ENCODE assay signal across 11 cellular contexts in genomic region chr1:26701266-26701994, GRCh38. TPM values are rescaled to one million over a fixed set of nuclear protein-coding genes. Genes with fewer than 3 reads are reported as not detected.
A peak's percentile ranks its signal among the peaks of the same experiment; 100 is the strongest.
DNase-seq lines count a peak whose midpoint lies in the region; ATAC-seq and TF ChIP-seq lines count a peak whose summit lies in the region.
"Had no signal": no experiment of that assay in that cellular context is flagged by ENCODE, and none has a peak within 500 bp of the region (broad histone marks: within the 10 kb centered on the region; RNA-seq: fewer than 3 reads in every experiment).

No MANE protein-coding gene starts in this region.

- H3K36me3 Mint-ChIP-seq in WTC11 = no peaks in the 10 kb centered on the region

- no peak overlapping the region for H3K27ac Mint-ChIP-seq in WTC11

- TF ChIP-seq CTCF in HEK293 (tag by site-specific recombination; IDR thresholded peaks at IDR 0.05) (no peak), thyroid gland (IDR thresholded peaks at IDR 0.05) (no peak), WTC11 (IDR thresholded peaks at IDR 0.05) (no peak)

- CTCF ChIA-PET in HEK293 (lab: Yijun Ruan, JAX) = interaction anchor here (1.3 to 2.6 kb wide), 3 partner anchors 24 to 99 kb away, joined by 5 to 9 read pairs (median 5); no protein-coding TSS in a partner anchor
- CTCF ChIA-PET in WTC11 (lab: Charles Lee) = interaction anchor here (0.5 to 2.1 kb wide), 9 partner anchors 8 to 163 kb away, joined by 3 to 13 read pairs (median 5); no protein-coding TSS in a partner anchor

- ATAC-seq in GM19467 (IDR thresholded peaks at IDR 0.05; ENCODE audit: unreplicated experiment) (no peak), GM21381 (IDR thresholded peaks at IDR 0.05; ENCODE audit: unreplicated experiment) (no peak), WTC11 (no peak)
- ATAC-seq: heart right ventricle had no signal

- H3K4me3 ChIP-seq in HEK293 (ENCODE audit: low read depth, low read length) = no peak overlapping the region
- H3K4me3 ChIP-seq in thyroid gland (replicated peaks in 1 of 3) = no peak overlapping the region

- DNase-seq in amniotic epithelial cell (ENCODE audit: low read depth) (peak; percentile 89), iris pigment epithelial cell (ENCODE audit: low read depth) (peak; percentile 73), thyroid gland (no peak), WTC11 (ENCODE audit: low spot score) (no peak)
- DNase-seq in activated CD4-positive, alpha-beta T cell treated with anti-CD3 and anti-CD28 coated beads for 48 hours = no peak
- DNase-seq: amniotic stem cell, heart right ventricle, posterior cingulate gyrus had no signal

- intact Hi-C loops in thyroid gland (cut with DNase I) = no loop called here

- TF ChIP-seq POLR2A in thyroid gland (IDR thresholded peaks at IDR 0.05) = no peak

- H3K27me3 Mint-ChIP-seq in WTC11 (ENCODE audit: low read depth) = no peaks in the 10 kb centered on the region

- H3K4me3 Mint-ChIP-seq in WTC11 = no peak overlapping the region

- no peak overlapping the region for H3K27ac ChIP-seq in HEK293 (ENCODE audit: extremely low read depth, low read depth, low read length)
- H3K27ac ChIP-seq in thyroid gland = peak overlapping the region; percentile 9 to 21 (median 17)

- H3K9me3 ChIP-seq in HEK293 (ENCODE audit: control insufficient read depth, insufficient read depth, low read depth, low read length) = no peaks in the 10 kb centered on the region
- no peaks in the 10 kb centered on the region for H3K9me3 ChIP-seq in thyroid gland
- H3K9me3 ChIP-seq: heart right ventricle had no signal

- peaks cover 21% of the 10 kb centered on the region for H3K4me1 Mint-ChIP-seq in WTC11

- no peaks in the 10 kb centered on the region for H3K27me3 ChIP-seq in thyroid gland
- H3K27me3 ChIP-seq: heart right ventricle had no signal

- H3K36me3 ChIP-seq in HEK293 (ENCODE audit: control insufficient read depth in 2 of 2, insufficient read depth in 1 of 2, low read length in 2 of 2) (peaks cover 0 to 21% of the 10 kb centered on the region in 2 experiments; a peak in 1 of 3 replicates), thyroid gland (no peaks in the 10 kb centered on the region)

- 38 to 50% methylated on average over 5 of the region's 5 CpGs for WGBS in thyroid gland, 2 donors

- no peaks in the 10 kb centered on the region for H3K9me3 Mint-ChIP-seq in WTC11

- POLR2A ChIA-PET in HEK293 (lab: Yijun Ruan, JAX) (interaction anchor here (0.5 to 1.5 kb wide), 5 partner anchors 8 to 88 kb away, joined by 3 to 4 read pairs (median 4); no protein-coding TSS in a partner anchor), WTC11 (lab: Charles Lee) (interaction anchor here (4.1 kb wide), 1 partner anchor 9 kb away, joined by 18 read pairs; no protein-coding TSS in a partner anchor)

- H3K4me1 ChIP-seq in HEK293 (ENCODE audit: control insufficient read depth, insufficient read depth, low read length) = peaks cover 45% of the 10 kb centered on the region
- H3K4me1 ChIP-seq in thyroid gland = peaks cover 76 to 80% of the 10 kb centered on the region in 2 donors

TF ChIP-seq in HEK293, 187 proteins besides CTCF, POLR2A, EP300 and RAD21 (continues in another document):
- no peak for TF ChIP-seq ZNF561 (tag by site-specific recombination; IDR thresholded peaks at IDR 0.05; ENCODE audit: borderline replicate concordance)
- no peak for TF ChIP-seq ZNF138 (tag by site-specific recombination; IDR thresholded peaks at IDR 0.05; ENCODE audit: borderline replicate concordance)
- TF ChIP-seq ZNF274 (IDR thresholded peaks at IDR 0.05; ENCODE audit: low read length) = no peak
- TF ChIP-seq ZNF274 (tag by site-specific recombination; IDR thresholded peaks at IDR 0.05; ENCODE audit: borderline replicate concordance) = no peak
- TF ChIP-seq PRDM6 (tag by site-specific recombination; IDR thresholded peaks at IDR 0.05) = peak; percentile 41
- no peak for TF ChIP-seq ZNF600 (tag by site-specific recombination; IDR thresholded peaks at IDR 0.05)
- TF ChIP-seq ZNF549 (tag by site-specific recombination; IDR thresholded peaks at IDR 0.05) = no peak
- peak; percentile 98 for TF ChIP-seq PRDM4 (tag by site-specific recombination; IDR thresholded peaks at IDR 0.05)
- TF ChIP-seq KLF8 (tag by site-specific recombination; IDR thresholded peaks at IDR 0.05) = no peak

TF ChIP-seq in WTC11, 78 proteins besides CTCF, POLR2A, EP300 and RAD21:
- TF ChIP-seq ZSCAN18 (CRISPR knock-in tag; IDR thresholded peaks at IDR 0.05) (no peak), E2F4 (CRISPR knock-in tag; IDR thresholded peaks at IDR 0.05; ENCODE audit: borderline replicate concordance, low read depth) (no peak), ATF1 (CRISPR knock-in tag; IDR thresholded peaks at IDR 0.05) (no peak), NFATC4 (CRISPR knock-in tag; IDR thresholded peaks at IDR 0.05) (no peak), ZNF219 (CRISPR knock-in tag; IDR thresholded peaks at IDR 0.05; ENCODE audit: borderline replicate concordance) (no peak), SP1 (CRISPR knock-in tag; conservative IDR thresholded peaks at IDR 0.05) (no peak), RORB (CRISPR knock-in tag; IDR thresholded peaks at IDR 0.05) (no peak), HMGA2 (CRISPR knock-in tag; IDR thresholded peaks at IDR 0.05) (no peak), PRDM15 (CRISPR knock-in tag; IDR thresholded peaks at IDR 0.05) (no peak), MYBL2 (CRISPR knock-in tag; IDR thresholded peaks at IDR 0.05) (no peak), STAT6 (CRISPR knock-in tag; conservative IDR thresholded peaks at IDR 0.05; ENCODE audit: low read depth) (no peak), PRRX2 (CRISPR knock-in tag; IDR thresholded peaks at IDR 0.05) (no peak)

RNA-seq across cellular contexts. Expression of gene ARID1A, which starts 5.6 kb away (rescaled TPM):
- total RNA-seq in thyroid gland = 10 to 100 TPM; 44.1 to 97.3 (median 78.4) TPM
- total RNA-seq in WTC11 (2021) = 98.0 to 105 TPM (median 103 TPM) in 3 replicates

Comparison
In these comparisons a context has a peak if more than half of its experiments do, and no peak if none do; other contexts are left out.
1. DNase-seq: peak in amniotic epithelial cell (single experiment) and iris pigment epithelial cell (single experiment); none in thyroid gland (0 of 2), WTC11 (single experiment) and activated CD4-positive, alpha-beta T cell treated with anti-CD3 and anti-CD28 coated beads for 48 hours (single experiment).